ENCODE assay signal across 12 cellular contexts in genomic region chr7:101238226-101239182, GRCh38. TPM values are rescaled to one million over a fixed set of nuclear protein-coding genes. Genes with fewer than 3 reads are reported as not detected.
DNase-seq lines count a peak whose midpoint lies in the region; ATAC-seq and TF ChIP-seq lines count a peak whose summit lies in the region.
"Had no signal": no experiment of that assay in that cellular context is flagged by ENCODE, and none has a peak within 500 bp of the region (broad histone marks: within the 10 kb centered on the region; RNA-seq: fewer than 3 reads in every experiment).

No MANE protein-coding gene starts in this region.

- no peaks in the 10 kb centered on the region for H3F3A ChIP-seq in MM.1S (ENCODE audit: insufficient read depth, low read length)

- no peaks in the 10 kb centered on the region for H3K27me3 ChIP-seq in Peyer's patch
- no peaks in the 10 kb centered on the region for H3K27me3 ChIP-seq in muscle layer of colon (ENCODE audit: control insufficient read depth in 1 of 2, insufficient read depth in 2 of 2, low read length in 2 of 2)
- no peaks in the 10 kb centered on the region for H3K27me3 ChIP-seq in testis
- no peaks in the 10 kb centered on the region for H3K27me3 ChIP-seq in MM.1S (replicated peaks; ENCODE audit: insufficient read depth, low read length)

- H3K4me3 ChIP-seq in Peyer's patch, result peak overlapping the region in 2 of 4 donors; percentile 60
- no peak overlapping the region for H3K4me3 ChIP-seq in muscle layer of colon (ENCODE audit: low read depth in 1 of 2, low read length in 2 of 2)
- H3K4me3 ChIP-seq in testis, result no peak overlapping the region
- no peak overlapping the region for H3K4me3 ChIP-seq in MM.1S (ENCODE audit: low read length)

- H3K79me2 ChIP-seq in MM.1S (ENCODE audit: low read length), result peaks cover 15% of the 10 kb centered on the region

- H3K9me3 ChIP-seq in Peyer's patch (no peaks in the 10 kb centered on the region), muscle layer of colon (ENCODE audit: low read length) (no peaks in the 10 kb centered on the region), testis (no peaks in the 10 kb centered on the region), MM.1S (replicated peaks; ENCODE audit: insufficient read depth, low read length) (no peaks in the 10 kb centered on the region)

- H3K4me2 ChIP-seq in MM.1S (ENCODE audit: low read depth, low read length), result no peak overlapping the region

- no peak for TF ChIP-seq CTCF in Peyer's patch (IDR thresholded peaks at IDR 0.05)
- no peak for TF ChIP-seq CTCF in testis (IDR thresholded peaks at IDR 0.05)
- no peak for TF ChIP-seq CTCF in MM.1S (IDR thresholded peaks at IDR 0.05; ENCODE audit: low read length)

- 64 to 81% methylated on average over 10 to 27 of the region's 28 CpGs for WGBS in testis, 2 donors

- H4K20me1 ChIP-seq in MM.1S (ENCODE audit: insufficient read depth, low read length), result no peaks in the 10 kb centered on the region

- H3K4me1 ChIP-seq in Peyer's patch, result peaks cover 0 to 36% (median 4%) of the 10 kb centered on the region in 4 donors
- H3K4me1 ChIP-seq in muscle layer of colon (ENCODE audit: insufficient read depth, low read length), result peaks cover 22% of the 10 kb centered on the region
- peaks cover 32% of the 10 kb centered on the region for H3K4me1 ChIP-seq in testis
- peaks cover 1% of the 10 kb centered on the region; the same call in 1 of the 2 replicates for H3K4me1 ChIP-seq in MM.1S (ENCODE audit: low read length)

- intact Hi-C loops in testis (cut with DNase I; ENCODE audit: low total_unique reads), result no loop called here

- H2AFZ ChIP-seq in MM.1S (ENCODE audit: low read length), result no peak overlapping the region

- DNase-seq in Peyer's patch (peak in 2 of 3 donors; percentile 56 to 66), erythroblast (lab: John Stamatoyannopoulos, UW) (no peak), testis (no peak), epidermal melanocyte (ENCODE audit: insufficient read length, low spot score) (no peak), NCI-H2081 (lab: John Stamatoyannopoulos, UW) (no peak), MM.1S (no peak)
- DNase-seq: activated CD4-positive, CD25-positive, alpha-beta regulatory T cell treated with anti-CD3 and anti-CD28 coated beads, Interleukin-2, amount 50 U/mL, for 72 hours; KG1 had no signal

- peak; percentile 7 to 59 for TF ChIP-seq POLR2A in Peyer's patch (IDR thresholded peaks at IDR 0.05)
- peak; percentile 22 for TF ChIP-seq POLR2A in erythroblast (IDR thresholded peaks at IDR 0.05; ENCODE audit: low read length)
- no peak for TF ChIP-seq POLR2A in testis (IDR thresholded peaks at IDR 0.05)

- ATAC-seq in GM21619 (IDR thresholded peaks at IDR 0.05; ENCODE audit: unreplicated experiment), result no peak

- H3K27ac ChIP-seq in Peyer's patch (peak overlapping the region; percentile 49 to 100 (median 85)), muscle layer of colon (ENCODE audit: low read depth, low read length) (peak overlapping the region; percentile 14), testis (peak overlapping the region; percentile 69 to 70), MM.1S (ENCODE audit: low read length) (no peak overlapping the region)

- no peak overlapping the region for H3K9ac ChIP-seq in muscle layer of colon (ENCODE audit: low read length)
- no peak overlapping the region for H3K9ac ChIP-seq in MM.1S (ENCODE audit: low read length)

- H3K36me3 ChIP-seq in Peyer's patch (peaks cover 0 to 15% (median 0%) of the 10 kb centered on the region in 3 donors), muscle layer of colon (ENCODE audit: insufficient read depth, low read length) (peaks cover 26% of the 10 kb centered on the region), testis (ENCODE audit: low read depth, missing control alignments) (no peaks in the 10 kb centered on the region), MM.1S (replicated peaks; ENCODE audit: insufficient read depth, low read length) (no peaks in the 10 kb centered on the region)

- H3K9me2 ChIP-seq in MM.1S (replicated peaks; ENCODE audit: insufficient read depth, low read length), result no peaks in the 10 kb centered on the region

RNA-seq across cellular contexts. Expression of gene CLDN15, which starts 0.9 kb away (rescaled TPM):
- 100 to 1,000 TPM in 3 of 4 donors, 10 to 100 TPM in 1; 94.9 to 942 (median 697) TPM for total RNA-seq in Peyer's patch
- 10 to 100 TPM; 13.6 to 20.2 TPM for total RNA-seq in testis
- 12.1 TPM for polyA plus RNA-seq in testis (ENCODE audit: insufficient read depth, low read depth, low replicate concordance)

RNA-seq across cellular contexts. Expression of gene FIS1, which starts 6.4 kb away (rescaled TPM):
- 100 to 1,000 TPM; 143 to 289 (median 231) TPM for total RNA-seq in Peyer's patch
- 100 to 1,000 TPM; 228 to 273 TPM for total RNA-seq in testis
- polyA plus RNA-seq in testis (ENCODE audit: insufficient read depth, low read depth, low replicate concordance), result 233 TPM

RNA-seq across cellular contexts. Expression of gene ZNHIT1, which starts 20.5 kb away (rescaled TPM):
- total RNA-seq in Peyer's patch (100 to 1,000 TPM in 2 of 4 donors, 10 to 100 TPM in 2; 37.1 to 142 (median 110) TPM), testis (10 to 100 TPM; 57.8 to 58.4 TPM)
- 48.3 TPM for polyA plus RNA-seq in testis (ENCODE audit: insufficient read depth, low read depth, low replicate concordance)

RNA-seq across cellular contexts. Expression of gene PLOD3, which starts 21.1 kb away (rescaled TPM):
- total RNA-seq in Peyer's patch, result 100 to 1,000 TPM in 2 of 4 donors, 10 to 100 TPM in 2; 62.7 to 103 (median 83.7) TPM
- 10 to 100 TPM; 36.3 to 45.6 TPM for total RNA-seq in testis
- 32.1 TPM for polyA plus RNA-seq in testis (ENCODE audit: insufficient read depth, low read depth, low replicate concordance)

RNA-seq across cellular contexts. Expression of gene MOGAT3, which starts 37.7 kb away (rescaled TPM):
- total RNA-seq in Peyer's patch (100 to 1,000 TPM in 2 of 4 donors, 10 to 100 TPM in 1, not detected in 1; 91.4 to 195 (median 123) TPM), testis (not detected)
- not detected for polyA plus RNA-seq in testis (ENCODE audit: insufficient read depth, low read depth, low replicate concordance)
- total RNA-seq: activated T-helper 2 cell treated with anti-CD3 and anti-CD28 coated beads, Interferon-gamma antibody, Interleukin-2, Interleukin-4, amounts not matched to agents 10 μg/mL and 5 μg/mL and 100 μg/mL, durations not matched to agents 14 hours and 24 hours and 36 hours; osteocyte had no signal

Comparison
In these comparisons a context has a peak if more than half of its experiments do, and no peak if none do; other contexts are left out.
1. DNase-seq: peak in Peyer's patch (2 of 3); none in erythroblast (0 of 2), testis (single experiment), epidermal melanocyte (single experiment), NCI-H2081 (0 of 2) and MM.1S (single experiment).
2. RNA of gene CLDN15, which starts 0.9 kb away (total RNA-seq): 94.9 to 942 TPM in Peyer's patch; 13.6 to 20.2 TPM in testis; every median in the first group is over 4 times any median in the second.